21 cellular contexts compared by ENCODE assay signal in the genomic region with DNA sequence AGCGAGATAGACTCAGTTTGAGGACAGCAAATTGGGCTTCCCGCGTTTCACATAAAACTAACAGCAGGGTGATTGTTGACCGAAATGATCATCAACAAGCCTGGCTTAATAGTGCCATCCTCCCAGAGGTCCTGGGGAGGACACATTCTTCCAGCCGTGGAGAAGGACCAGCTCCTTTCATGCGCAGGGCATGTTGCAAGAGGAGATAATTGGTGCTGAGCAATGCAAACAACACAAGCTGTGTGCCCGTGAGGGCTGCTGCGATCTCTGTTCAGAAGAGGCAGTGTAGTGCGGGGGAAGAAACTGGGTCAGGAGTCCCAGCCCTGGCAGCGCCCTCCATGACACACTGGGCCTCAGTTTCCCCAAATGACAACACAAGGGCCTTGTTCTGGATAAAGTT. TPM values are rescaled to one million over a fixed set of nuclear protein-coding genes. Genes with fewer than 3 reads are reported as not detected.
A peak's percentile ranks its signal among the peaks of the same experiment; 100 is the strongest.
DNase-seq lines count a peak whose midpoint lies in the region; FAIRE-seq and TF ChIP-seq lines count a peak whose summit lies in the region.
"Had no signal": no experiment of that assay in that cellular context is flagged by ENCODE, and none has a peak within 500 bp of the region (broad histone marks: within the 10 kb centered on the region; RNA-seq: fewer than 3 reads in every experiment).

No MANE protein-coding gene starts in this region.

- H3K4me2 ChIP-seq in trophoblast cell (ENCODE audit: low read length), result no peak overlapping the region
- no peak overlapping the region for H3K4me2 ChIP-seq in MM.1S (ENCODE audit: low read depth, low read length)
- H3K4me2 ChIP-seq: KMS-11 had no signal

- H3K79me2 ChIP-seq in trophoblast cell (ENCODE audit: control insufficient read depth, insufficient read depth, low read length, poor library complexity) (no peaks in the 10 kb centered on the region), MM.1S (ENCODE audit: low read length) (no peaks in the 10 kb centered on the region)

- no peaks in the 10 kb centered on the region for H3F3A ChIP-seq in MM.1S (ENCODE audit: insufficient read depth, low read length)

- H3K9ac ChIP-seq in trophoblast cell (ENCODE audit: low read length) (no peak overlapping the region), MM.1S (ENCODE audit: low read length) (no peak overlapping the region)
- H3K9ac ChIP-seq: KMS-11 had no signal

- H3K9me2 ChIP-seq in MM.1S (replicated peaks; ENCODE audit: insufficient read depth, low read length), result no peaks in the 10 kb centered on the region

- no peak for TF ChIP-seq CTCF in MM.1S (IDR thresholded peaks at IDR 0.05; ENCODE audit: low read length)

- peak overlapping the region; percentile 36 for H3K27ac ChIP-seq in caudate nucleus (ENCODE audit: low read depth, low read length)
- no peak overlapping the region for H3K27ac ChIP-seq in trophoblast cell (ENCODE audit: low read depth, low read length)
- H3K27ac ChIP-seq in MM.1S (ENCODE audit: low read length), result no peak overlapping the region
- H3K27ac ChIP-seq: KMS-11, neutrophil had no signal

- intact Hi-C loops in cardiac septum (cut with DNase I), result no loop called here

- DNase-seq in COR-L47 (lab: John Stamatoyannopoulos, UW) (peak; percentile 80), NCI-H345 (lab: John Stamatoyannopoulos, UW) (peak; percentile 81), caudate nucleus (lab: John Stamatoyannopoulos, UW) (peak in 2 of 61 donors; percentile 17 to 30), trophoblast cell (peak; percentile 42 to 59), RCC 7860 (ENCODE audit: low spot score) (no peak), cardiac septum (ENCODE audit: low spot score) (no peak), MM.1S (no peak)
- DNase-seq: activated CD8-positive, alpha-beta T cell treated with anti-CD3 and anti-CD28 coated beads for 36 hours; activated T-cell treated with anti-CD3 and anti-CD28 coated beads, Interleukin-2, amount 50 U/mL, for 48 hours; cortex of kidney; foreskin melanocyte; GDM1; HCEC 1CT; left colon; NCI-H1092; NCI-H2171 treated with DMSO at 0.1 percent for 48 hours; SHP77; stimulated activated naive CD4-positive, alpha-beta T cell treated with Interleukin-2 at 50 U/mL for 16 hours had no signal

- no peak overlapping the region for H2BK5ac ChIP-seq in trophoblast cell (ENCODE audit: low read depth, low read length, poor library complexity)

- H3K18ac ChIP-seq in trophoblast cell (ENCODE audit: low read length), result no peak overlapping the region

- no peak overlapping the region for H2AK5ac ChIP-seq in trophoblast cell (ENCODE audit: low read length)

- H4K91ac ChIP-seq in trophoblast cell (ENCODE audit: low read depth, low read length), result no peak overlapping the region

- no peak for FAIRE-seq in RCC 7860 (lab: Jason Lieb, UNC)
- FAIRE-seq: GM12891 had no signal

- no peak overlapping the region for H4K12ac ChIP-seq in trophoblast cell (ENCODE audit: low read depth, low read length)

- H2BK120ac ChIP-seq in trophoblast cell (ENCODE audit: insufficient read depth, low read length, poor library complexity), result no peak overlapping the region

- H3K4ac ChIP-seq in trophoblast cell (ENCODE audit: low read depth, low read length), result no peak overlapping the region

- H3K4me3 ChIP-seq in trophoblast cell (ENCODE audit: low read depth, low read length), result no peak overlapping the region
- no peak overlapping the region for H3K4me3 ChIP-seq in MM.1S (ENCODE audit: low read length)

- H2AFZ ChIP-seq in trophoblast cell (ENCODE audit: insufficient read depth, low read length, poor library complexity) (no peak overlapping the region), MM.1S (ENCODE audit: low read length) (no peak overlapping the region)

- no peaks in the 10 kb centered on the region for H3K79me1 ChIP-seq in trophoblast cell (ENCODE audit: low read length)

- H4K8ac ChIP-seq in trophoblast cell (ENCODE audit: low read depth, low read length), result no peak overlapping the region

- WGBS in trophoblast cell (ENCODE audit: extremely low coverage, insufficient coverage, insufficient read length), result no CpG with 5 or more reads among the region's 10 CpGs

- H3K27me3 ChIP-seq in trophoblast cell (ENCODE audit: insufficient read depth, low read length), result no peaks in the 10 kb centered on the region
- no peaks in the 10 kb centered on the region for H3K27me3 ChIP-seq in MM.1S (replicated peaks; ENCODE audit: insufficient read depth, low read length)
- H3K27me3 ChIP-seq: neutrophil had no signal

- peaks cover 0 to 2% of the 10 kb centered on the region in 2 experiments for H3K4me1 ChIP-seq in trophoblast cell (ENCODE audit: control insufficient read depth in 1 of 2, insufficient read depth in 2 of 2, low read length in 2 of 2)
- no peaks in the 10 kb centered on the region for H3K4me1 ChIP-seq in MM.1S (ENCODE audit: low read length)

- H3K14ac ChIP-seq in trophoblast cell (ENCODE audit: low read length), result no peak overlapping the region

- peaks cover 1% of the 10 kb centered on the region for H3K9me3 ChIP-seq in trophoblast cell (ENCODE audit: insufficient read depth, low read depth, low read length)
- H3K9me3 ChIP-seq in MM.1S (replicated peaks; ENCODE audit: insufficient read depth, low read length), result no peaks in the 10 kb centered on the region
- H3K9me3 ChIP-seq: neutrophil had no signal

- no peaks in the 10 kb centered on the region for H4K20me1 ChIP-seq in MM.1S (ENCODE audit: insufficient read depth, low read length)

- H2BK12ac ChIP-seq in trophoblast cell (ENCODE audit: low read length), result no peak overlapping the region

- H3K23ac ChIP-seq in trophoblast cell (ENCODE audit: low read length), result no peak overlapping the region

- no peaks in the 10 kb centered on the region for H3K36me3 ChIP-seq in trophoblast cell (ENCODE audit: control insufficient read depth in 1 of 2, insufficient read depth in 2 of 2, low read length in 2 of 2)
- H3K36me3 ChIP-seq in MM.1S (replicated peaks; ENCODE audit: insufficient read depth, low read length), result no peaks in the 10 kb centered on the region
- H3K36me3 ChIP-seq: neutrophil had no signal

RNA-seq across cellular contexts. Expression of a gene that starts 54.3 kb away (rescaled TPM):
- 17.0 and 18.1 TPM in 2 replicates for polyA plus RNA-seq in trophoblast cell (2013)
- 21.4 TPM for total RNA-seq in cardiac septum

Comparison
In these comparisons a context has a peak if more than half of its experiments do, and no peak if none do; other contexts are left out.
1. DNase-seq: peak in COR-L47 (single experiment), NCI-H345 (single experiment) and trophoblast cell (2 of 2); none in RCC 7860 (single experiment), cardiac septum (single experiment) and MM.1S (single experiment).